Comparison of ENCODE assay signal across 15 cellular contexts in the genomic region with DNA sequence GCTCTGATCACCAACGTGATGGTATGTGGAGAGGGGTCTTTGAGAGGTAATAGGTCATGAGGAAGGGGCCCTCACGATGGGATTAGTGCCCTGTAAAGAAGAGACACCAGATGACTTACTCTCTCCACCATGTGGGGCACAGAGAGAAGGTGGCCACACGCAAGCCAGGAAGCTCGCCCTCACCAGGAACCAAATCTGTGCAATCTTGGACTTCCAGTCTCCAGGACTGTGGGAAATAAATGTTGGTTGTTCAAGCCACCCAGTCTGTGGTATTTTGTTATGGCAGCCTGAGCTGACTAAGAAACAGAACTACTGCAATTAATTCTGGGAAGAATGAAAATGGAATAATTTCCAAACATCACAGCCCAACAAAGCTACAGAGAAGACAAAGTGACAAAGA.
"Had no signal": no experiment of that assay in that cellular context is flagged by ENCODE, and none has a peak within 500 bp of the region (broad histone marks: within the 10 kb centered on the region; RNA-seq: fewer than 3 reads in every experiment).

No MANE protein-coding gene starts in this region.

- DNase-seq: activated effector memory CD4-positive, alpha-beta T cell treated with Interleukin-2 at 50 U/mL for 16 hours; activated T-cell treated with anti-CD3 and anti-CD28 coated beads, Interleukin-2, amount 50 U/mL, for 1 hour; amygdala; head of caudate nucleus; left colon; nucleus accumbens; stimulated activated CD4-positive, alpha-beta T cell treated with anti-CD3 and anti-CD28 coated beads, Interleukin-4, amount 100 ng/mL, for 1 hour; stimulated activated CD8-positive, alpha-beta memory T cell treated with anti-CD3 and anti-CD28 coated beads, Interleukin-4, amount 100 ng/mL, for 48 hours; upper lobe of right lung had no signal

- H3K27ac ChIP-seq: prostate gland, upper lobe of right lung had no signal

- H3K4me3 ChIP-seq: prostate gland, upper lobe of right lung had no signal

- H3K9me3 ChIP-seq: prostate gland, upper lobe of right lung had no signal

- H3K36me3 Mint-ChIP-seq: activated naive CD8-positive, alpha-beta T cell; natural killer cell treated with Interleukin-12 subunit alpha and Interleukin-12 subunit beta and Interleukin-15 and Interleukin-18, amount 100 ng/mL, for 72 hours had no signal

- H3K4me1 ChIP-seq: prostate gland, upper lobe of right lung had no signal

- H3K27me3 ChIP-seq: upper lobe of right lung had no signal

- H3K9me3 Mint-ChIP-seq: natural killer cell treated with Interleukin-12 subunit alpha and Interleukin-12 subunit beta and Interleukin-15 and Interleukin-18, amount 100 ng/mL, for 72 hours; T-helper 2 cell treated with Interferon-gamma antibody and Interleukin-4, amounts not matched to agents 5 μg/mL and 100 μg/mL, for 36 hours had no signal

- H3K36me3 ChIP-seq: prostate gland, upper lobe of right lung had no signal

- H3K27ac Mint-ChIP-seq: activated naive CD8-positive, alpha-beta T cell; natural killer cell treated with Interleukin-12 subunit alpha and Interleukin-12 subunit beta and Interleukin-15 and Interleukin-18, amount 100 ng/mL, for 72 hours; stimulated activated naive CD8-positive, alpha-beta T cell treated with anti-CD3 and anti-CD28 coated beads, Interleukin-15, Interleukin-2, amounts not matched to agents 100 ng/mL and 50 ng/mL, for 24 hours; T-helper 2 cell treated with Interferon-gamma antibody and Interleukin-4, amounts not matched to agents 5 μg/mL and 100 μg/mL, for 36 hours had no signal

- ATAC-seq: left colon; natural killer cell treated with Interleukin-12 subunit alpha and Interleukin-12 subunit beta and Interleukin-15 and Interleukin-18, amount 100 ng/mL, for 72 hours; sciatic nerve; upper lobe of right lung had no signal

- H3K4me3 Mint-ChIP-seq: activated naive CD8-positive, alpha-beta T cell; natural killer cell treated with Interleukin-12 subunit alpha and Interleukin-12 subunit beta and Interleukin-15 and Interleukin-18, amount 100 ng/mL, for 72 hours; stimulated activated naive CD8-positive, alpha-beta T cell treated with anti-CD3 and anti-CD28 coated beads, Interleukin-15, Interleukin-2, amounts not matched to agents 100 ng/mL and 50 ng/mL, for 24 hours; T-helper 2 cell treated with Interferon-gamma antibody and Interleukin-4, amounts not matched to agents 5 μg/mL and 100 μg/mL, for 36 hours had no signal
